ENCODE assay signal across 9 cellular contexts in the genomic region with DNA sequence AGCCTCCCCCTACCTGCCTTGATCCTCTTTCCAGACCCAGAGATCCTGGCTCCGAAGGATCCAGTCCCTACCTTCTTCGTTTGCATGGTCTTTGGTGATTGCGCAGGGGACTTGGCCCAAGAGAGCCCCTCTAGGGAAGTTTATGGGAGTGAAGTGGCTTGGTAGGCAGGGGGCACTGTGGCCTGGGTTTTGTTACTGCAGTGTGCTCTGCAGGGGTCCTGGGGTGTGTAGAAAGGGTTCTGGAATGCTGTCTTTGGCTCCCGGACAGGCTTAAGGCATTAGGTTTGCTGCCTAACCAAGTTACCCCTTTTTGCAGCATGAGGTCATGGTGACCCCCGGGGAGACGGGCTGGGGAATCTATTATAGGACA. TPM values are rescaled to one million over a fixed set of nuclear protein-coding genes. Genes with fewer than 3 reads are reported as not detected.
DNase-seq lines count a peak whose midpoint lies in the region; ATAC-seq and TF ChIP-seq lines count a peak whose summit lies in the region.
"Had no signal": no experiment of that assay in that cellular context is flagged by ENCODE, and none has a peak within 500 bp of the region (broad histone marks: within the 10 kb centered on the region; RNA-seq: fewer than 3 reads in every experiment).

No MANE protein-coding gene starts in this region.

- H3K4me2 ChIP-seq in KMS-11: peak overlapping the region; percentile 95

- H3K27me3 Mint-ChIP-seq in neural crest cell (ENCODE audit: low read depth): peaks cover 5% of the 10 kb centered on the region

- intact Hi-C loops in dorsolateral prefrontal cortex (cut with DNase I): loop anchor here (5.0 to 10.0 kb wide), 4 partner anchors 57 to 226 kb away; a partner anchor contains a TSS

- peaks cover 8% of the 10 kb centered on the region; the same call in 1 of the 2 replicates for H3K36me3 ChIP-seq in KMS-11 (ENCODE audit: insufficient read depth)

- peaks cover 3% of the 10 kb centered on the region for H3K36me3 Mint-ChIP-seq in neural crest cell (ENCODE audit: low read depth)

- no peak overlapping the region for H2AFZ ChIP-seq in KMS-11 (ENCODE audit: low read depth)

- DNase-seq in dorsolateral prefrontal cortex (peak in 1 of 10 donors; percentile 26), neural crest cell (ENCODE audit: low read depth, low spot score) (no peak), NCI-H2029 treated with DMSO at 0.1 percent for 48 hours (lab: John Stamatoyannopoulos, UW) (no peak)
- DNase-seq in stimulated activated CD8-positive, alpha-beta memory T cell treated with anti-CD3 and anti-CD28 coated beads, Interleukin-4, amount 100 ng/mL, for 48 hours: no peak

- H4K20me1 ChIP-seq in KMS-11 (ENCODE audit: insufficient read depth): no peaks in the 10 kb centered on the region

- peaks cover 43% of the 10 kb centered on the region for H3K4me1 ChIP-seq in KMS-11 (ENCODE audit: low read depth, poor library complexity, severe bottlenecking)

- H3K4me1 Mint-ChIP-seq in neural crest cell: peaks cover 32% of the 10 kb centered on the region

- H3K9me3 Mint-ChIP-seq in neural crest cell: no peaks in the 10 kb centered on the region

- H3K27ac ChIP-seq in C4-2B (peak overlapping the region; percentile 70), KMS-11 (no peak overlapping the region), dorsolateral prefrontal cortex (peak overlapping the region in 57 of 59 donors; percentile 32 to 96 (median 88))

- H3K9ac ChIP-seq in KMS-11: no peak overlapping the region; the same call in 1 of the 2 replicates

- ATAC-seq in HG02885 (IDR thresholded peaks at IDR 0.05; ENCODE audit: poor library complexity, unreplicated experiment) (no peak), GM18861 (IDR thresholded peaks at IDR 0.05; ENCODE audit: unreplicated experiment) (no peak)

- H3K27ac Mint-ChIP-seq in neural crest cell (ENCODE audit: unreplicated experiment): no peak overlapping the region

- H3K4me3 ChIP-seq in KMS-11 (IDR thresholded peaks at IDR 0.05; ENCODE audit: insufficient read depth, low read depth, low read length) (no peak overlapping the region), dorsolateral prefrontal cortex (peak overlapping the region; percentile 49 to 87 (median 65))

- H3K4me3 Mint-ChIP-seq in neural crest cell: peak overlapping the region; percentile 90

- 0 out of 2 replicates have a peak, but pooled peaks cover 2% of the 10 kb centered on the region for H3K27me3 ChIP-seq in KMS-11 (ENCODE audit: insufficient read depth, low read depth)
- no peaks in the 10 kb centered on the region for H3K27me3 ChIP-seq in dorsolateral prefrontal cortex

- TF ChIP-seq CTCF in C4-2B (conservative IDR thresholded peaks at IDR 0.05) (peak; percentile 25), KMS-11 (conservative IDR thresholded peaks at IDR 0.05; ENCODE audit: low read depth, low read length) (peak; percentile 51), dorsolateral prefrontal cortex (IDR thresholded peaks at IDR 0.05 in 54 of 56, conservative IDR thresholded peaks at IDR 0.05 in 2 of 56; ENCODE audit: low read depth in 1 of 56, partially characterized antibody in 56 of 56) (peak in 34 of 56 donors; percentile 4 to 53 (median 24)), neural crest cell (conservative IDR thresholded peaks at IDR 0.05) (peak; percentile 24)

- H3K79me2 ChIP-seq in KMS-11 (ENCODE audit: insufficient read depth, low read depth): peaks cover 14% of the 10 kb centered on the region; the same call in 1 of the 2 replicates

RNA-seq across cellular contexts. Expression of a gene that starts 3.8 kb away (rescaled TPM):
- total RNA-seq in dorsolateral prefrontal cortex (10 to 100 TPM; 28.2 to 80.0 (median 45.7) TPM), neural crest cell (44.2 and 48.0 TPM in 2 replicates)

RNA-seq across cellular contexts. Expression of a gene that starts 8.2 kb away (rescaled TPM):
- total RNA-seq in dorsolateral prefrontal cortex (under 1 TPM in 2 of 120 experiments, not detected in 118; 0.29 to 0.30 TPM), neural crest cell (not detected in 2 replicates)
- total RNA-seq: T-helper 1 cell treated with Interleukin-12 subunit alpha and Interleukin-12 subunit beta and Interleukin-4 antibody, amounts not matched to agents 30 ng/mL and 1 ng/mL, for 36 hours had no signal

RNA-seq across cellular contexts. Expression of a gene that starts 56.7 kb away (rescaled TPM):
- 100 to 1,000 TPM in 2 of 120 experiments, 10 to 100 TPM in 118; 51.9 to 102 (median 78.4) TPM for total RNA-seq in dorsolateral prefrontal cortex
- total RNA-seq in neural crest cell: 63.4 and 63.7 TPM in 2 replicates
